ENCODE assay signal across 25 cellular contexts in genomic region chrX:121949041-121949760, GRCh38.
A peak's percentile ranks its signal among the peaks of the same experiment; 100 is the strongest.
DNase-seq lines count a peak whose midpoint lies in the region; TF ChIP-seq lines count a peak whose summit lies in the region.
"Had no signal": no experiment of that assay in that cellular context is flagged by ENCODE, and none has a peak within 500 bp of the region (broad histone marks: within the 10 kb centered on the region; RNA-seq: fewer than 3 reads in every experiment).

No MANE protein-coding gene starts in this region.

- no peak overlapping the region for H3K27ac ChIP-seq in sigmoid colon
- H3K27ac ChIP-seq: A549, RWPE1 had no signal

- no peaks in the 10 kb centered on the region for H3K4me1 ChIP-seq in sigmoid colon
- H3K4me1 ChIP-seq: A549 had no signal

- H3K4me3 ChIP-seq in choroid plexus epithelial cell (ENCODE audit: low read depth, low read length) (no peak overlapping the region), foreskin fibroblast (ENCODE audit: low read depth in 1 of 2, low read length in 2 of 2) (no peak overlapping the region), sigmoid colon (no peak overlapping the region)
- H3K4me3 ChIP-seq: A549, MG63 had no signal

- TF ChIP-seq CTCF in choroid plexus epithelial cell (conservative IDR thresholded peaks at IDR 0.05; ENCODE audit: low read depth, low read length): no peak
- no peak for TF ChIP-seq CTCF in foreskin fibroblast (IDR thresholded peaks at IDR 0.05; ENCODE audit: low read depth, low read length)
- TF ChIP-seq CTCF in sigmoid colon (IDR thresholded peaks at IDR 0.05): no peak

- TF ChIP-seq EP300 in sigmoid colon (IDR thresholded peaks at IDR 0.05): no peak

- WGBS in sigmoid colon, 2 donors: 78 to 82% methylated on average over 7 of the region's 7 CpGs

- no peak for TF ChIP-seq POLR2A in sigmoid colon (IDR thresholded peaks at IDR 0.05)

- no peaks in the 10 kb centered on the region for H3K27me3 ChIP-seq in sigmoid colon
- H3K27me3 ChIP-seq: MG63 had no signal

- no peaks in the 10 kb centered on the region for H3K9me3 ChIP-seq in sigmoid colon
- H3K9me3 ChIP-seq: A549, MG63 had no signal

- DNase-seq in EH (ENCODE audit: low read depth): peak; percentile 14
- peak; percentile 11 for DNase-seq in OCI-M1 (lab: John Stamatoyannopoulos, UW)
- DNase-seq in choroid plexus epithelial cell (ENCODE audit: low read depth): peak; percentile 14
- peak; percentile 26 to 56 for DNase-seq in foreskin fibroblast
- no peak for DNase-seq in NCI-H1048 (lab: John Stamatoyannopoulos, UW)
- no peak for DNase-seq in sigmoid colon
- no peak for DNase-seq in HEK293T (ENCODE audit: extremely low spot score)
- DNase-seq: CD8-positive, alpha-beta memory T cell; DMS153; HCEC 1CT; IMR-90; KG1; MG63; NCI-H1092 treated with DMSO at 0.1 percent for 48 hours; NCI-H1436; NCI-H187; NCI-H2081 treated with DMSO at 0.1 percent for 48 hours; NCI-H2171; NCI-H226; NCI-H748 treated with DMSO at 0.1 percent for 48 hours; NK-92 treated with Interleukin-12 subunit alpha and Interleukin-12 subunit beta, amount 100 ng/mL, for 24 hours; SHP77 treated with DMSO at 0.1 percent for 48 hours; T-helper 1 cell had no signal

- POLR2A ChIA-PET in HEK293T (lab: Yijun Ruan, JAX): no interaction called here

- intact Hi-C loops in sigmoid colon (cut with DNase I): no loop called here

- no peaks in the 10 kb centered on the region for H3K36me3 ChIP-seq in sigmoid colon
- H3K36me3 ChIP-seq: MG63 had no signal

- CTCF ChIA-PET in HEK293T (lab: Yijun Ruan, JAX): no interaction called here

TF ChIP-seq in HEK293T, 16 proteins besides CTCF, POLR2A, EP300 and RAD21:
- TF ChIP-seq ELF4 (IDR thresholded peaks at IDR 0.05) (no peak), BHLHE40 (IDR thresholded peaks at IDR 0.05; ENCODE audit: borderline replicate concordance) (no peak), FOXM1 (IDR thresholded peaks at IDR 0.05; ENCODE audit: borderline replicate concordance) (no peak), FOXA1 (IDR thresholded peaks at IDR 0.05) (no peak), SP1 (IDR thresholded peaks at IDR 0.05) (no peak), PKNOX1 (IDR thresholded peaks at IDR 0.05) (no peak), CTBP1 (IDR thresholded peaks at IDR 0.05; ENCODE audit: borderline replicate concordance) (no peak), TARDBP (IDR thresholded peaks at IDR 0.05) (no peak), ZNF384 (IDR thresholded peaks at IDR 0.05) (no peak), FOXK2 (IDR thresholded peaks at IDR 0.05) (no peak), LEF1 (IDR thresholded peaks at IDR 0.05; ENCODE audit: borderline replicate concordance) (no peak), ARNT (IDR thresholded peaks at IDR 0.05) (no peak), NFRKB (IDR thresholded peaks at IDR 0.05) (no peak), HDGF (IDR thresholded peaks at IDR 0.05; ENCODE audit: borderline replicate concordance) (no peak), SUZ12 (IDR thresholded peaks at IDR 0.05) (no peak), L3MBTL2 (conservative IDR thresholded peaks at IDR 0.05) (no peak)
TF ChIP-seq in HEK293T: peak in this region for 0.

Comparison
In these comparisons a context has a peak if more than half of its experiments do, and no peak if none do; other contexts are left out.
1. DNase-seq: peak in EH (single experiment), OCI-M1 (single experiment), choroid plexus epithelial cell (single experiment) and foreskin fibroblast (2 of 2); none in NCI-H1048 (single experiment), sigmoid colon (single experiment) and HEK293T (single experiment).